1 cellular context compared by ENCODE assay signal in genomic region chr2:113162869-113163268, GRCh38.
TF ChIP-seq lines count a peak whose summit lies in the region.

No MANE protein-coding gene starts in this region.

TF ChIP-seq in K562, 482 proteins besides CTCF, POLR2A, EP300 and RAD21:
- TF ChIP-seq CBFA2T3 (IDR thresholded peaks at IDR 0.05) = no peak
- no peak for TF ChIP-seq CREB5 (CRISPR knock-in tag; IDR thresholded peaks at IDR 0.05)
- no peak for TF ChIP-seq ZNF133 (CRISPR knock-in tag; IDR thresholded peaks at IDR 0.05)
- no peak for TF ChIP-seq ZNF785 (CRISPR knock-in tag; IDR thresholded peaks at IDR 0.05)
- TF ChIP-seq ETV6 (IDR thresholded peaks at IDR 0.05; ENCODE audit: borderline replicate concordance in 1 of 2, low read depth in 2 of 2, low read length in 1 of 2) = no peak
- no peak for TF ChIP-seq ETV6 (CRISPR knock-in tag; IDR thresholded peaks at IDR 0.05; ENCODE audit: borderline replicate concordance)
- no peak for TF ChIP-seq TEAD1 (CRISPR knock-in tag; IDR thresholded peaks at IDR 0.05)
- TF ChIP-seq RBFOX2 (IDR thresholded peaks at IDR 0.05; ENCODE audit: low read depth, low read length) = no peak
- no peak for TF ChIP-seq SNAPC5 (CRISPR knock-in tag; IDR thresholded peaks at IDR 0.05)
- TF ChIP-seq RREB1 (CRISPR knock-in tag; IDR thresholded peaks at IDR 0.05) = no peak
